ENCODE assay signal across 16 cellular contexts in genomic region chr7:32560075-32560474, GRCh38.
DNase-seq lines count a peak whose midpoint lies in the region; ATAC-seq lines count a peak whose summit lies in the region.
"Had no signal": no experiment of that assay in that cellular context is flagged by ENCODE, and none has a peak within 500 bp of the region (broad histone marks: within the 10 kb centered on the region; RNA-seq: fewer than 3 reads in every experiment).

No MANE protein-coding gene starts in this region.

- POLR2A ChIA-PET in T-cell (lab: Charles Lee), result no interaction called here

- peaks cover 12% of the 10 kb centered on the region for H3K4me1 Mint-ChIP-seq in activated naive CD4-positive, alpha-beta T cell treated with anti-CD3 and anti-CD28 coated beads, Interleukin-2, amount 50 U/mL, for 24 hours
- H3K4me1 Mint-ChIP-seq in T-cell, result peaks cover 6 to 11% (median 7%) of the 10 kb centered on the region in 3 donors
- H3K4me1 Mint-ChIP-seq in central memory CD8-positive, alpha-beta T cell, result peaks cover 19% of the 10 kb centered on the region
- peaks cover 20% of the 10 kb centered on the region for H3K4me1 Mint-ChIP-seq in stimulated activated memory B cell treated with anti-CD40 and anti-IgM and Interleukin-4, amounts not matched to agents 10 μg/mL and 1 μg/mL and 100 μg/mL, for 72 hours
- H3K4me1 Mint-ChIP-seq: B cell had no signal

- H3K9me3 Mint-ChIP-seq in activated naive CD4-positive, alpha-beta T cell treated with anti-CD3 and anti-CD28 coated beads, Interleukin-2, amount 50 U/mL, for 24 hours, result no peaks in the 10 kb centered on the region
- H3K9me3 Mint-ChIP-seq in T-cell, result no peaks in the 10 kb centered on the region
- H3K9me3 Mint-ChIP-seq in central memory CD8-positive, alpha-beta T cell, result no peaks in the 10 kb centered on the region
- no peaks in the 10 kb centered on the region for H3K9me3 Mint-ChIP-seq in stimulated activated memory B cell treated with anti-CD40 and anti-IgM and Interleukin-4, amounts not matched to agents 10 μg/mL and 1 μg/mL and 100 μg/mL, for 72 hours
- H3K9me3 Mint-ChIP-seq: CD4-positive, alpha-beta T cell; GM23338 had no signal

- CTCF ChIA-PET in T-cell (lab: Charles Lee), result interaction anchor here in 1 of 2 donors (0.7 kb wide), 1 partner anchor 69 kb away, joined by 4 read pairs; no protein-coding TSS in a partner anchor

- H3K4me3 Mint-ChIP-seq in activated naive CD4-positive, alpha-beta T cell treated with anti-CD3 and anti-CD28 coated beads, Interleukin-2, amount 50 U/mL, for 24 hours, result no peak overlapping the region
- H3K4me3 Mint-ChIP-seq in T-cell, result no peak overlapping the region
- no peak overlapping the region for H3K4me3 Mint-ChIP-seq in central memory CD8-positive, alpha-beta T cell
- no peak overlapping the region for H3K4me3 Mint-ChIP-seq in stimulated activated memory B cell treated with anti-CD40 and anti-IgM and Interleukin-4, amounts not matched to agents 10 μg/mL and 1 μg/mL and 100 μg/mL, for 72 hours
- H3K4me3 Mint-ChIP-seq: B cell; CD4-positive, alpha-beta T cell; GM23338 had no signal

- ATAC-seq in T-cell (replicated peaks in 1 of 4) (no peak), HG02840 (IDR thresholded peaks at IDR 0.05; ENCODE audit: low FRiP score, unreplicated experiment) (no peak), GM21786 (IDR thresholded peaks at IDR 0.05; ENCODE audit: unreplicated experiment) (no peak)
- ATAC-seq in central memory CD8-positive, alpha-beta T cell (replicated peaks; ENCODE audit: extremely low read depth, poor library complexity, severe bottlenecking), result no peak
- no peak for ATAC-seq in stimulated activated memory B cell treated with anti-CD40 and anti-IgM and Interleukin-4, amounts not matched to agents 10 μg/mL and 1 μg/mL and 100 μg/mL, for 72 hours
- ATAC-seq: GM12878, GM23338, HepG2 had no signal

- DNase-seq in activated naive CD4-positive, alpha-beta T cell (lab: John Stamatoyannopoulos, UW), result no peak
- no peak for DNase-seq in T-cell
- no peak for DNase-seq in central memory CD8-positive, alpha-beta T cell (ENCODE audit: low spot score in 2 of 2)
- no peak for DNase-seq in HT-29 (ENCODE audit: low spot score)
- DNase-seq: C1 segment of cervical spinal cord; CD4-positive, alpha-beta T cell; DMS79; H7 had no signal

- no peaks in the 10 kb centered on the region for H3K27me3 Mint-ChIP-seq in activated naive CD4-positive, alpha-beta T cell treated with anti-CD3 and anti-CD28 coated beads, Interleukin-2, amount 50 U/mL, for 24 hours
- H3K27me3 Mint-ChIP-seq in T-cell, result no peaks in the 10 kb centered on the region
- H3K27me3 Mint-ChIP-seq in central memory CD8-positive, alpha-beta T cell, result no peaks in the 10 kb centered on the region
- no peaks in the 10 kb centered on the region for H3K27me3 Mint-ChIP-seq in stimulated activated memory B cell treated with anti-CD40 and anti-IgM and Interleukin-4, amounts not matched to agents 10 μg/mL and 1 μg/mL and 100 μg/mL, for 72 hours
- H3K27me3 Mint-ChIP-seq: B cell; CD4-positive, alpha-beta T cell had no signal

- peaks cover 8% of the 10 kb centered on the region for H3K36me3 Mint-ChIP-seq in activated naive CD4-positive, alpha-beta T cell treated with anti-CD3 and anti-CD28 coated beads, Interleukin-2, amount 50 U/mL, for 24 hours
- peaks cover 39% of the 10 kb centered on the region for H3K36me3 Mint-ChIP-seq in T-cell
- H3K36me3 Mint-ChIP-seq in central memory CD8-positive, alpha-beta T cell (ENCODE audit: insufficient read depth), result peaks cover 24% of the 10 kb centered on the region
- H3K36me3 Mint-ChIP-seq in stimulated activated memory B cell treated with anti-CD40 and anti-IgM and Interleukin-4, amounts not matched to agents 10 μg/mL and 1 μg/mL and 100 μg/mL, for 72 hours, result peaks cover 53% of the 10 kb centered on the region

- H3K27ac Mint-ChIP-seq in activated naive CD4-positive, alpha-beta T cell treated with anti-CD3 and anti-CD28 coated beads, Interleukin-2, amount 50 U/mL, for 24 hours, result peak overlapping the region; percentile 62
- H3K27ac Mint-ChIP-seq in T-cell, result peak overlapping the region; percentile 11 to 28
- peak overlapping the region; percentile 16 for H3K27ac Mint-ChIP-seq in central memory CD8-positive, alpha-beta T cell (ENCODE audit: low read depth)
- peak overlapping the region; percentile 46 for H3K27ac Mint-ChIP-seq in stimulated activated memory B cell treated with anti-CD40 and anti-IgM and Interleukin-4, amounts not matched to agents 10 μg/mL and 1 μg/mL and 100 μg/mL, for 72 hours
- H3K27ac Mint-ChIP-seq: B cell, GM23338 had no signal
